In the genomic region with DNA sequence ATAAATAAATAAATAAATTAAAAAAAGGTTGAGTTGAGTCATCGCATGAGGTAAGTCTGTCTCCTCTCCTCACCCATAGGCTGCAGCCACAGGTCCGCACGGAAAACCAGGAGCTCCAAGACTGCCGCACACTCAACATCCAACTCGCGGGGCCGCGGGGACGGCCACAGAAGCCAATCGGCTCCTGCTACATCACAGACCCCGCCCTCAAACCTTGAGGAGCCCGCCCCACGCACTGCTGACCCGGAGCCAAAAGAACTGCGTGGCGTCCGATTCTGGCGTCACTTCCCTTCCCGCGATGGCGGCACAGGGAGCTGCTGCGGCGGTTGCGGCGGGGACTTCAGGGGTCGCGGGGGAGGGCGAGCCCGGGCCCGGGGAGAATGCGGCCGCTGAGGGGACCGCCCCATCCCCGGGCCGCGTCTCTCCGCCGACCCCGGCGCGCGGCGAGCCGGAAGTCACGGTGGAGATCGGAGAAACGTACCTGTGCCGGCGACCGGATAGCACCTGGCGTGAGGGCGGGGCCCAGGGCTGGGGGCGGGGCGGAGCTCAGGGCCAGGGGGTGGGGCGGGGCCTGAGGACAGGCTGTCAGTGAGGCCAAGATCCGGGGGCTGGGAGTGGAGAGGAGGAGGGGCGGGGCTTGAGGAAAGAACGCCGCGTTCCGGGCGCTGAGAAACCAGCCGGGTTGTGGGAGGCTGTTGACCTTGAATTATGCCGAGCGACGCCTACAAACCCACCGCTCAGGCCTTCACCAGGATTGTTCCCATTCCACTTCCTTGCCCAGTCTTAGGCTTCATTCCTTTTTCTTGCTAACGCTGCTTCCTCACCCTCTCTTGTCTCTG, we compare ENCODE assay signal across 1 cellular context.
TF ChIP-seq lines count a peak whose summit lies in the region.

A gene (plus strand): TSS at position 281 of the 839 bp plus-strand sequence. CDS start 18 bp downstream, at position 299.

TF ChIP-seq in SK-N-SH treated with all-trans-retinoic acid at 6 μM for 48 hours, 23 proteins besides CTCF, POLR2A, EP300 and RAD21 (continued from another document):
- TF ChIP-seq, protein P1, sequence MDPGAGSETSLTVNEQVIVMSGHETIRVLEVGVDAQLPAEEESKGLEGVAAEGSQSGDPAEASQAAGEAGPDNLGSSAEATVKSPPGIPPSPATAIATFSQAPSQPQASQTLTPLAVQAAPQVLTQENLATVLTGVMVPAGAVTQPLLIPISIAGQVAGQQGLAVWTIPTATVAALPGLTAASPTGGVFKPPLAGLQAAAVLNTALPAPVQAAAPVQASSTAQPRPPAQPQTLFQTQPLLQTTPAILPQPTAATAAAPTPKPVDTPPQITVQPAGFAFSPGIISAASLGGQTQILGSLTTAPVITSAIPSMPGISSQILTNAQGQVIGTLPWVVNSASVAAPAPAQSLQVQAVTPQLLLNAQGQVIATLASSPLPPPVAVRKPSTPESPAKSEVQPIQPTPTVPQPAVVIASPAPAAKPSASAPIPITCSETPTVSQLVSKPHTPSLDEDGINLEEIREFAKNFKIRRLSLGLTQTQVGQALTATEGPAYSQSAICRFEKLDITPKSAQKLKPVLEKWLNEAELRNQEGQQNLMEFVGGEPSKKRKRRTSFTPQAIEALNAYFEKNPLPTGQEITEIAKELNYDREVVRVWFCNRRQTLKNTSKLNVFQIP (CRISPR knock-in tag; IDR thresholded peaks at IDR 0.05; ENCODE audit: borderline replicate concordance, low read depth) = no peak
- TF ChIP-seq CSDC2 (CRISPR knock-in tag; IDR thresholded peaks at IDR 0.05) = no peak
